In genomic region chr14:65933400-65934068, GRCh38 we compare ENCODE assay signal across 21 cellular contexts.
DNase-seq lines count a peak whose midpoint lies in the region; ATAC-seq and TF ChIP-seq lines count a peak whose summit lies in the region.
"Had no signal": no experiment of that assay in that cellular context is flagged by ENCODE, and none has a peak within 500 bp of the region (broad histone marks: within the 10 kb centered on the region; RNA-seq: fewer than 3 reads in every experiment).

No MANE protein-coding gene starts in this region.

- peaks cover 4% of the 10 kb centered on the region for H3K9me3 Mint-ChIP-seq in glutamatergic neuron (ENCODE audit: unreplicated experiment)

- no peaks in the 10 kb centered on the region for H3K4me1 Mint-ChIP-seq in glutamatergic neuron (ENCODE audit: low read depth, unreplicated experiment)
- H3K4me1 Mint-ChIP-seq: B cell had no signal

- no peak for TF ChIP-seq CTCF in glutamatergic neuron (IDR thresholded peaks at IDR 0.05; ENCODE audit: partially characterized antibody, unreplicated experiment)

- no peak overlapping the region for H3K4me3 Mint-ChIP-seq in glutamatergic neuron (ENCODE audit: unreplicated experiment)
- H3K4me3 Mint-ChIP-seq: B cell; CD8-positive, alpha-beta T cell had no signal

- peak; percentile 69 to 77 for ATAC-seq in left cardiac atrium
- ATAC-seq: A549; CD8-positive, alpha-beta T cell had no signal

- peaks cover 4% of the 10 kb centered on the region for H3K27me3 Mint-ChIP-seq in glutamatergic neuron (ENCODE audit: unreplicated experiment)

- intact Hi-C loops in left cardiac atrium (cut with DNase I), result no loop called here

- H3K36me3 Mint-ChIP-seq in glutamatergic neuron (ENCODE audit: unreplicated experiment), result no peaks in the 10 kb centered on the region
- H3K36me3 Mint-ChIP-seq: CD8-positive, alpha-beta T cell had no signal

- DNase-seq in Ammon's horn (ENCODE audit: low spot score) (peak; percentile 15), NCI-H446 treated with DMSO at 0.1 percent for 48 hours (lab: John Stamatoyannopoulos, UW) (peak; percentile 49), left cardiac atrium (peak; percentile 33), putamen (ENCODE audit: low spot score) (peak; percentile 13), NCI-H2227 treated with DMSO at 0.1 percent for 48 hours (lab: John Stamatoyannopoulos, UW) (no peak), glutamatergic neuron (no peak), H4 (ENCODE audit: low spot score) (no peak)
- DNase-seq: Caco-2; CD8-positive, alpha-beta T cell; GOT3; HCEC 1CT; IMR-90; KG1; MM.1S; NCI-H2029; NCI-H345; NCI-H524 treated with DMSO at 0.1 percent for 48 hours; RPMI8226; SHP77 treated with DMSO at 0.1 percent for 48 hours had no signal

- H3K27ac Mint-ChIP-seq in glutamatergic neuron (ENCODE audit: unreplicated experiment), result no peak overlapping the region
- H3K27ac Mint-ChIP-seq: B cell; CD8-positive, alpha-beta T cell had no signal

Comparison
In these comparisons a context has a peak if more than half of its experiments do, and no peak if none do; other contexts are left out.
1. DNase-seq: peak in Ammon's horn (single experiment), NCI-H446 treated with DMSO at 0.1 percent for 48 hours (single experiment), left cardiac atrium (single experiment) and putamen (single experiment); none in NCI-H2227 treated with DMSO at 0.1 percent for 48 hours (single experiment), glutamatergic neuron (single experiment) and H4 (single experiment).